ENCODE assay signal across 12 cellular contexts in the genomic region with DNA sequence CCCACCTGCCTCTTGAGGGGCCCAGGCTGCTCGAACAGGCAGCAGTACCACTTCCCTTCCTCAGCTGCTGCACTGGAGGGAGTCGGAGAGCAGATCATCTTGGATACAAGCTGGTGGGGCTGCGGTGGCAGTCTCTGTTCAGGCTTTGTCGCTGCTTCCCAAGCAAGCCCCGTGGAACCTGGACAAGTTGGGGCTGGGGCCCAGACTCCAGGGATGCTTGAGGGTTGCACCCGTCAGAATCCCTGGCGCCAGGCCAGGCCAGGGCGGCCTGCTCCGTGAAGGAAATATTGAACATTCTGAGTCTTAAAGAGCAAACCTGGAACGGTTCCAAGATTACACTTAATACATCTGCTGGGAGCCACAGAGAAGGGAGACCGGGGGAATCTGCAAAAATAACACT.
DNase-seq lines count a peak whose midpoint lies in the region; ATAC-seq and TF ChIP-seq lines count a peak whose summit lies in the region.
"Had no signal": no experiment of that assay in that cellular context is flagged by ENCODE, and none has a peak within 500 bp of the region (broad histone marks: within the 10 kb centered on the region; RNA-seq: fewer than 3 reads in every experiment).

No MANE protein-coding gene starts in this region.

- H3K4me3 ChIP-seq in A673 (ENCODE audit: low read depth, low read length, poor library complexity, severe bottlenecking), result no peak overlapping the region

- H3K36me3 Mint-ChIP-seq in HFFc6 (ENCODE audit: low read depth), result no peaks in the 10 kb centered on the region
- H3K36me3 Mint-ChIP-seq in WTC11, result no peaks in the 10 kb centered on the region
- no peaks in the 10 kb centered on the region for H3K36me3 Mint-ChIP-seq in CD4-positive, alpha-beta T cell (ENCODE audit: low read depth)
- H3K36me3 Mint-ChIP-seq: CD4-positive, CD25-positive, alpha-beta regulatory T cell had no signal

- TF ChIP-seq CTCF in A673 (conservative IDR thresholded peaks at IDR 0.05; ENCODE audit: low read depth, low read length) (0 out of 2 replicates have a peak, but pooled peaks have one; percentile 12), HFFc6 (IDR thresholded peaks at IDR 0.05) (no peak), WTC11 (IDR thresholded peaks at IDR 0.05) (no peak)
- no peak for TF ChIP-seq CTCF in CD4-positive, alpha-beta T cell (IDR thresholded peaks at IDR 0.05)

- no peaks in the 10 kb centered on the region for H3K9me3 Mint-ChIP-seq in HFFc6
- no peaks in the 10 kb centered on the region for H3K9me3 Mint-ChIP-seq in WTC11
- H3K9me3 Mint-ChIP-seq in CD4-positive, alpha-beta T cell, result no peaks in the 10 kb centered on the region
- H3K9me3 Mint-ChIP-seq: activated T-cell treated with anti-CD3 and anti-CD28 coated beads, Interleukin-2, amount 50 U/mL, for 4 hours; CD4-positive, CD25-positive, alpha-beta regulatory T cell had no signal

- intact Hi-C loops in A673 (cut with micrococcal nuclease; ENCODE audit: unreplicated experiment), result no loop called here
- intact Hi-C loops in CD4-positive, alpha-beta T cell (cut with DNase I, micrococcal nuclease), result no loop called here

- peaks cover 18% of the 10 kb centered on the region for H3K4me1 ChIP-seq in A673 (ENCODE audit: insufficient read depth, low read length, poor library complexity, severe bottlenecking)

- no peaks in the 10 kb centered on the region for H3K27me3 ChIP-seq in A673 (replicated peaks; ENCODE audit: insufficient read depth, low read depth, low read length, poor library complexity)
- H3K27me3 ChIP-seq in CD4-positive, alpha-beta T cell (ENCODE audit: control insufficient read depth, insufficient read depth, low read length), result no peaks in the 10 kb centered on the region

- H3K27ac ChIP-seq in A673 (ENCODE audit: low read depth, low read length, poor library complexity, severe bottlenecking), result no peak overlapping the region
- H3K27ac ChIP-seq in CD4-positive, alpha-beta T cell (ENCODE audit: low read depth, low read length), result no peak overlapping the region
- H3K27ac ChIP-seq: KMS-11 had no signal

- H3K4me3 Mint-ChIP-seq in HFFc6 (peak overlapping the region; percentile 5; the same call in 1 of the 2 replicates), WTC11 (no peak overlapping the region)
- no peak overlapping the region for H3K4me3 Mint-ChIP-seq in CD4-positive, alpha-beta T cell
- H3K4me3 Mint-ChIP-seq: activated T-cell treated with anti-CD3 and anti-CD28 coated beads, Interleukin-2, amount 50 U/mL, for 4 hours; CD4-positive, CD25-positive, alpha-beta regulatory T cell had no signal

- H3K27ac Mint-ChIP-seq in HFFc6 (no peak overlapping the region), WTC11 (no peak overlapping the region)
- H3K27ac Mint-ChIP-seq in CD4-positive, alpha-beta T cell, result no peak overlapping the region
- H3K27ac Mint-ChIP-seq: CD4-positive, CD25-positive, alpha-beta regulatory T cell had no signal

- no TSS peak for BruUV-seq in A673 (replicated peaks; lab: Mats Ljungman, UMichigan)

- H3K4me1 Mint-ChIP-seq in HFFc6 (ENCODE audit: low read depth), result peaks cover 11% of the 10 kb centered on the region
- H3K4me1 Mint-ChIP-seq in WTC11, result peaks cover 18% of the 10 kb centered on the region
- H3K4me1 Mint-ChIP-seq in CD4-positive, alpha-beta T cell (ENCODE audit: low read depth), result no peaks in the 10 kb centered on the region
- H3K4me1 Mint-ChIP-seq: CD4-positive, CD25-positive, alpha-beta regulatory T cell had no signal

- H3K27me3 Mint-ChIP-seq in HFFc6 (ENCODE audit: insufficient read depth), result peaks cover 2% of the 10 kb centered on the region
- no peaks in the 10 kb centered on the region for H3K27me3 Mint-ChIP-seq in WTC11 (ENCODE audit: low read depth)
- H3K27me3 Mint-ChIP-seq in CD4-positive, alpha-beta T cell, result peaks cover 6% of the 10 kb centered on the region
- H3K27me3 Mint-ChIP-seq: CD4-positive, CD25-positive, alpha-beta regulatory T cell had no signal

- no peaks in the 10 kb centered on the region for H3K36me3 ChIP-seq in A673 (ENCODE audit: insufficient read depth, low read length, poor library complexity, severe bottlenecking)

- peak; percentile 82 for ATAC-seq in WTC11
- no peak for ATAC-seq in GM18867 (IDR thresholded peaks at IDR 0.05; ENCODE audit: unreplicated experiment)
- no peak for ATAC-seq in GM21515 (IDR thresholded peaks at IDR 0.05; ENCODE audit: unreplicated experiment)
- no peak for ATAC-seq in CD4-positive, alpha-beta T cell (ENCODE audit: poor library complexity)
- ATAC-seq: activated T-cell treated with anti-CD3 and anti-CD28 coated beads, Interleukin-2, amount 50 U/mL, for 4 hours had no signal

- CTCF ChIA-PET in A673 (lab: Charles Lee) (no interaction called here), WTC11 (lab: Charles Lee) (no interaction called here)
- CTCF ChIA-PET in CD4-positive, alpha-beta T cell (lab: Charles Lee), result no interaction called here

- POLR2A ChIA-PET in A673 (lab: Charles Lee; ENCODE audit: low non-redundant PET) (no interaction called here), WTC11 (lab: Charles Lee) (no interaction called here)
- POLR2A ChIA-PET in CD4-positive, alpha-beta T cell (lab: Charles Lee), result no interaction called here

- no peaks in the 10 kb centered on the region for H3K9me3 ChIP-seq in A673 (ENCODE audit: low read depth, low read length, poor library complexity, severe bottlenecking)
- H3K9me3 ChIP-seq in CD4-positive, alpha-beta T cell (ENCODE audit: control insufficient read depth, low read length), result no peaks in the 10 kb centered on the region

- DNase-seq in A673 (ENCODE audit: low spot score) (peak; percentile 74), HFFc6 (no peak), WTC11 (ENCODE audit: low spot score) (peak; percentile 22), hepatic stellate cell (ENCODE audit: low spot score) (peak; percentile 7), SHP77 (lab: John Stamatoyannopoulos, UW) (no peak)
- no peak for DNase-seq in CD4-positive, alpha-beta T cell
- DNase-seq: activated T-cell treated with anti-CD3 and anti-CD28 coated beads, Interleukin-2, amount 50 U/mL, for 4 hours; CD4-positive, CD25-positive, alpha-beta regulatory T cell; SW 1271 had no signal

TF ChIP-seq in WTC11, 78 proteins besides CTCF, POLR2A, EP300 and RAD21:
- TF ChIP-seq ZNF138 (CRISPR knock-in tag; conservative IDR thresholded peaks at IDR 0.05), result no peak

Comparison
In these comparisons a context has a peak if more than half of its experiments do, and no peak if none do; other contexts are left out.
1. DNase-seq: peak in A673 (single experiment), WTC11 (single experiment) and hepatic stellate cell (single experiment); none in HFFc6 (single experiment), SHP77 (0 of 2) and CD4-positive, alpha-beta T cell (0 of 10).